Comparison of ENCODE assay signal across 22 cellular contexts in the genomic region with DNA sequence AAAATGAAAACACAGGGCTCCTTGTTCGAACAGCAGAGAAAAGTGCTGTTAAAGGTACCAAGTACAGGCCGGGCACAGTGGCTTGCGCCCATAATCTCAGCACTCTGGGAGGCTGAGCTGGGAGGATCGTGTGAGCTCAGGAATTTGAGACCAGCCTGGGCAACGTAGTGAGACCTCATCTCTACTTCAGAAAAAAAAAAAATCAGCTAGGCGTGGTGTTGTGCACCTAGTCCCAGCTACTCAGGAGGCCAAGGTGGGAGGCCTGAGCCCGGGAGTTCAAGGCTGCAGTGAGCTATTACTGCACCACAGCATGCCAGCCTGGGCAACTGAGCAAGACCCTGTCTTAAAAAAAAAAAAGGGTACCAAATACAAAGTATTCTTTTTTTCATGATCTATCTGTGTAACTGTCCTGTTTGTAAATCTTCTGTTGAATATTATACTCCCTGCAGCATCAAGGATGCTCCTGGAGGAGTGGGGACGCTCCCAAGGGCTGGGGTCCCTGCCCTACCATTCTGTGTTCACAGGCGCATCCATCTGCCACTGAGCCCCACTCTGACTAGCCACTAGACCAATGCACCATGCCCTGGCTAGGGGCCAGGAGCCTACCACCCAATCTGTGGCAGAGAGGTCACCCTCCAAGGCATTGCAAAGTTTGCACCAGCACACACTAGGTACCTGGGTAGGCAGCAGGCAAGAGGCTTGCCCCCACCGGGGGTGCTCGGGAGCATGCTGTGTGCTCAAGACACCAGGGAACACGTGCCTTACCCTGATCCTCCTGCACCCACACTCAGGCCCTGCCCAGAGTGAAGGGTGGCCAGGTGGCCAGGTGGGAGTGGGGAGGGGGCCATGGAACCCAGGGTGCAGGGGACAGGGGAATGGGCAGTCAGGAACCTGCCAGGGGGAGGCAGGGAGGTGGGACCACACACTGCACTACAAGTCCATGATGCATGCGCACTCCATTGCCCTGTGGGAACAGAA.
"Had no signal": no experiment of that assay in that cellular context is flagged by ENCODE, and none has a peak within 500 bp of the region (broad histone marks: within the 10 kb centered on the region; RNA-seq: fewer than 3 reads in every experiment).

No MANE protein-coding gene starts in this region.

- ATAC-seq: gastroesophageal sphincter; left colon; left ventricle myocardium superior; naive thymus-derived CD4-positive, alpha-beta T cell; right cardiac atrium had no signal

- DNase-seq: cerebellar nuclear complex; colonic mucosa; dermis blood vessel endothelial cell; esophagus squamous epithelium; foreskin fibroblast; glutamatergic neuron; islet precursor cell; left colon; left ventricle myocardium superior; mesendoderm; naive thymus-derived CD4-positive, alpha-beta T cell; nucleus accumbens; ovary; right cardiac atrium; small intestine; stimulated activated CD4-positive, alpha-beta T cell treated with anti-CD3 and anti-CD28 coated beads, Interleukin-2, amount 100 ng/mL, for 48 hours; stimulated activated naive CD4-positive, alpha-beta T cell treated with Interleukin-2 at 50 U/mL for 16 hours; testis; transverse colon had no signal

- H3K27ac Mint-ChIP-seq: naive thymus-derived CD4-positive, alpha-beta T cell; progenitor cell of endocrine pancreas had no signal

- H3K4me1 ChIP-seq: colonic mucosa, gastroesophageal sphincter, testis, transverse colon had no signal

- H3K36me3 ChIP-seq: colonic mucosa, esophagus squamous epithelium, gastroesophageal sphincter, ovary, transverse colon had no signal

- H3K27me3 ChIP-seq: colonic mucosa, esophagus squamous epithelium, gastroesophageal sphincter, ovary, testis, transverse colon had no signal

- H3K27ac ChIP-seq: colonic mucosa, esophagus squamous epithelium, gastroesophageal sphincter, ovary, testis, transverse colon had no signal

- H3K4me1 Mint-ChIP-seq: naive thymus-derived CD4-positive, alpha-beta T cell; neural crest cell had no signal

- H3K9me3 Mint-ChIP-seq: naive thymus-derived CD4-positive, alpha-beta T cell; neural crest cell had no signal

- H3K36me3 Mint-ChIP-seq: naive thymus-derived CD4-positive, alpha-beta T cell had no signal

- H3K4me3 ChIP-seq: colonic mucosa, esophagus squamous epithelium, gastroesophageal sphincter, ovary, testis, transverse colon had no signal

- H3K4me3 Mint-ChIP-seq: naive thymus-derived CD4-positive, alpha-beta T cell; neural crest cell had no signal

- H3K9me3 ChIP-seq: colonic mucosa, esophagus squamous epithelium, gastroesophageal sphincter, ovary, testis, transverse colon had no signal

- H3K27me3 Mint-ChIP-seq: naive thymus-derived CD4-positive, alpha-beta T cell; progenitor cell of endocrine pancreas had no signal
